In the genomic region with DNA sequence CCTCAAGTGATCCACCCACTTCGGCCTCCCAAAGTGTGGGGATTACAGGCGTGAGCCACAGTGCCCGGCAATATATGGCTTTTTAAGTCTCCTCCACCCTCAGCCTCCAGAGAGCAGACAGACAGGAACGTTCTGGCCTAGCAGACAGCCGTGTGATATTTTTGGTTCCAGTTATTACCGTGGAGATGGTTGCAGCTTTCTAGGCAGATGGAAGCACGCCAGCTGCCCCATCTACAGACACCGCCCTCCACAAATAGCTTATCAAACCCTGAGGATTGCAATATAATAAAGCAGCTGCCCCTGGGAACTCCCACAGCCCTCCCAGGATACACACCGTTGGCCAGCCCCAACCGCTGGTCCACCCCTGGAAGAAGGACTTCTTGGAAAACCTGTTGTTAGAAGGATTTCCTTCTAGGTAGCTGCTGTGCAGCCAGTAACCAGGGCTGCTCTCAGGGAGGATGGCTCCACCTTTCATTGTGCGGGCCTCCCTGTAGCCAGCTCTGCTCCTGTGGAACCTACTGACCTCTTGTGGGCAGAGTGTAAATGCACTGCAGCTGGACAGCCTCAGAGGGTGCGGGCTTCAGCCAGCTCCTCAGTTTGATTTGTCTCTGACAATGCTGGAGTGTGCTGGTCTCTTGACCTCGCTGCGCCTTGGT, we compare ENCODE assay signal across 8 cellular contexts. TPM values are rescaled to one million over a fixed set of nuclear protein-coding genes. Genes with fewer than 3 reads are reported as not detected.
DNase-seq lines count a peak whose midpoint lies in the region; ATAC-seq, FAIRE-seq and TF ChIP-seq lines count a peak whose summit lies in the region.

No MANE protein-coding gene starts in this region.

- in situ Hi-C loops in K562 (cut with MboI), result loop anchor here (10.0 kb wide), 2 partner anchors 253 to 363 kb away; a partner anchor contains a TSS

- H3K9me3 ChIP-seq in K562 (replicated peaks; ENCODE audit: control insufficient read depth, insufficient read depth, low read depth, low read length), result no peaks in the 10 kb centered on the region

- TF ChIP-seq POLR2A in K562 (conservative IDR thresholded peaks at IDR 0.05), result no peak

- no TSS peak for BruUV-seq in K562 (replicated peaks; lab: Mats Ljungman, UMichigan)

- ATAC-seq in HG03432 (IDR thresholded peaks at IDR 0.05; ENCODE audit: unreplicated experiment) (peak; percentile 56), K562 (peak; percentile 99), GM18502 (IDR thresholded peaks at IDR 0.05; ENCODE audit: poor library complexity, unreplicated experiment) (no peak)
- peak; percentile 69 for ATAC-seq in stimulated activated naive CD8-positive, alpha-beta T cell treated with anti-CD3 and anti-CD28 coated beads, Interleukin-15, amount 100 ng/mL, for 72 hours

- no peak overlapping the region for H3K27ac Mint-ChIP-seq in stimulated activated naive CD8-positive, alpha-beta T cell treated with anti-CD3 and anti-CD28 coated beads, Interleukin-15, amount 100 ng/mL, for 72 hours

- H3K27me3 ChIP-seq in GM06990 (replicated peaks; ENCODE audit: control insufficient read depth, insufficient read depth, low read length) (no peaks in the 10 kb centered on the region; the same call in 1 of the 2 replicates), K562 (ENCODE audit: control insufficient read depth in 2 of 2, insufficient read depth in 2 of 2, low read length in 2 of 2) (peaks cover 0 to 5% of the 10 kb centered on the region in 2 experiments; a peak in 1 of 5 replicates)

- no peaks in the 10 kb centered on the region for H3K79me2 ChIP-seq in K562 (ENCODE audit: control insufficient read depth, insufficient read depth, low read length)

- H3K27ac ChIP-seq in K562 (ENCODE audit: extremely low read depth, low read depth, low read length), result no peak overlapping the region

- POLR2A ChIA-PET in AG04449 (lab: Yijun Ruan, JAX) (interaction anchor here (0.8 to 1.0 kb wide), 3 partner anchors 9 to 63 kb away, joined by 3 read pairs; a partner anchor contains a TSS), K562 (lab: Yijun Ruan, JAX) (interaction anchor here (0.5 to 1.1 kb wide), 7 partner anchors 35 to 311 kb away, joined by 4 to 7 read pairs (median 5); a partner anchor contains a TSS)

- H3K36me3 ChIP-seq in GM06990 (ENCODE audit: control insufficient read depth, insufficient read depth, low read length) (no peaks in the 10 kb centered on the region), K562 (ENCODE audit: control insufficient read depth, insufficient read depth, low read length) (no peaks in the 10 kb centered on the region)

- H3K9me3 Mint-ChIP-seq in stimulated activated naive CD8-positive, alpha-beta T cell treated with anti-CD3 and anti-CD28 coated beads, Interleukin-15, amount 100 ng/mL, for 72 hours, result no peaks in the 10 kb centered on the region

- no peak overlapping the region; a peak in 1 of 4 replicates for H3K9ac ChIP-seq in K562 (ENCODE audit: insufficient read depth in 1 of 2, low read depth in 2 of 2, low read length in 2 of 2)

- FAIRE-seq in K562 (lab: Jason Lieb, UNC), result peak; percentile 52

- no peak for TF ChIP-seq EP300 in K562 (IDR thresholded peaks at IDR 0.05; ENCODE audit: low read length)

- H3K4me1 ChIP-seq in K562 (replicated peaks in 1 of 2; ENCODE audit: control insufficient read depth in 2 of 2, insufficient read depth in 2 of 2, low read length in 2 of 2), result no peaks in the 10 kb centered on the region; a peak in 2 of 5 replicates

- intact Hi-C loops in K562 (cut with micrococcal nuclease), result loop anchor here (1.0 to 10.0 kb wide), 7 partner anchors 24 to 433 kb away; a partner anchor contains a TSS

- peak; percentile 81 to 87 for TF ChIP-seq RAD21 in K562 (CRISPR knock-in tag; conservative IDR thresholded peaks at IDR 0.05 in 1 of 2, IDR thresholded peaks at IDR 0.05 in 1 of 2)

- no peak overlapping the region for H3K4me3 Mint-ChIP-seq in stimulated activated naive CD8-positive, alpha-beta T cell treated with anti-CD3 and anti-CD28 coated beads, Interleukin-15, amount 100 ng/mL, for 72 hours

- H2AFZ ChIP-seq in K562 (ENCODE audit: low read depth, low read length), result 0 out of 2 replicates have a peak overlapping the region, but pooled peaks have one; percentile 63

- CTCF ChIA-PET in AG04449 (lab: Yijun Ruan, JAX) (interaction anchor here (0.6 to 22.7 kb wide), 17 partner anchors 9 to 366 kb away, joined by 3 to 627 read pairs (median 4); a partner anchor contains a TSS), K562 (lab: Yijun Ruan, JAX; ENCODE audit: low intra/inter-chr PET ratio) (interaction anchor here (0.6 to 1.5 kb wide), 4 partner anchors 23 to 246 kb away, joined by 3 to 8 read pairs (median 4); no protein-coding TSS in a partner anchor)

- no peaks in the 10 kb centered on the region for H4K20me1 ChIP-seq in K562 (replicated peaks; ENCODE audit: control insufficient read depth, insufficient read depth, low read length)

- DNase-seq in AG04449 (ENCODE audit: low read depth, low spot score) (no peak), GM06990 (ENCODE audit: extremely low read depth, insufficient read length) (peak; percentile 10), NCI-H748 (lab: John Stamatoyannopoulos, UW; ENCODE audit: unreplicated experiment) (peak; percentile 85), K562 (ENCODE audit: extremely low read depth in 1 of 4, low spot score in 3 of 4) (peak; percentile 50 to 80 (median 66)), islet precursor cell (peak; percentile 89)
- DNase-seq in stimulated activated naive CD8-positive, alpha-beta T cell treated with anti-CD3 and anti-CD28 coated beads, Interleukin-15, amount 100 ng/mL, for 72 hours, result peak in 1 of 2 donors; percentile 10

- 17% methylated on average over 14 of the region's 14 CpGs for WGBS in K562 (ENCODE audit: insufficient coverage, low coverage, missing lambda C conversion rate)

- TF ChIP-seq CTCF in AG04449 (IDR thresholded peaks at IDR 0.05; ENCODE audit: insufficient read depth, low read length, missing control alignments), result peak; percentile 81
- peak; percentile 48 for TF ChIP-seq CTCF in GM06990 (IDR thresholded peaks at IDR 0.05; ENCODE audit: insufficient read depth, low read length, poor library complexity, severe bottlenecking)
- peak; percentile 80 to 89 (median 87) for TF ChIP-seq CTCF in K562 (IDR thresholded peaks at IDR 0.05 in 2 of 3, conservative IDR thresholded peaks at IDR 0.05 in 1 of 3; ENCODE audit: insufficient read depth in 2 of 3, low read depth in 1 of 3, low read length in 3 of 3)

- H3K4me2 ChIP-seq in K562 (ENCODE audit: insufficient read depth, low read length), result peak overlapping the region; percentile 7; the same call in 1 of the 2 replicates

- H3K4me3 ChIP-seq in AG04449 (ENCODE audit: low read depth, low read length) (no peak overlapping the region), GM06990 (replicated peaks; ENCODE audit: low read depth, low read length) (no peak overlapping the region), K562 (no peak overlapping the region)

- no peaks in the 10 kb centered on the region for H3K9me1 ChIP-seq in K562 (ENCODE audit: control insufficient read depth, insufficient read depth, low read length)

- H3K4me1 Mint-ChIP-seq in stimulated activated naive CD8-positive, alpha-beta T cell treated with anti-CD3 and anti-CD28 coated beads, Interleukin-15, amount 100 ng/mL, for 72 hours, result peaks cover 6% of the 10 kb centered on the region

- no peaks in the 10 kb centered on the region for H3K27me3 Mint-ChIP-seq in stimulated activated naive CD8-positive, alpha-beta T cell treated with anti-CD3 and anti-CD28 coated beads, Interleukin-15, amount 100 ng/mL, for 72 hours

TF ChIP-seq in K562, 482 proteins besides CTCF, POLR2A, EP300 and RAD21 (continues in another document):
- TF ChIP-seq, protein P1, sequence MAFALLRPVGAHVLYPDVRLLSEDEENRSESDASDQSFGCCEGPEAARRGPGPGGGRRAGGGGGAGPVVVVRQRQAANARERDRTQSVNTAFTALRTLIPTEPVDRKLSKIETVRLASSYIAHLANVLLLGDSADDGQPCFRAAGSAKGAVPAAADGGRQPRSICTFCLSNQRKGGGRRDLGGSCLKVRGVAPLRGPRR (CRISPR knock-in tag; IDR thresholded peaks at IDR 0.05), result no peak
- TF ChIP-seq RUNX1 (IDR thresholded peaks at IDR 0.05; ENCODE audit: low read depth), result no peak

RNA-seq across cellular contexts. Expression of a gene that starts 44.0 kb away (rescaled TPM):
- total RNA-seq in K562 (2011; cell fraction: chromatin; rRNA removed; ENCODE audit: low replicate concordance), result 103 and 142 TPM in 2 replicates
- 130 and 151 TPM in 2 replicates for total RNA-seq in K562 (2011; cell fraction: nucleolus; rRNA removed)
- total RNA-seq in K562 (2011; cell fraction: nucleoplasm; rRNA removed), result 173 and 218 TPM in 2 replicates
- total RNA-seq in K562 (2014; rRNA removed) (460 and 470 TPM in 2 replicates), K562 (2014; rRNA removed; fragmentation: Illumina TruSeq; extraction: Trizol) (493 and 498 TPM in 2 replicates), K562 (2015; rRNA removed; fragmentation: Illumina TruSeq; extraction: Trizol) (478 and 489 TPM in 2 replicates), K562 (2021) (762 and 796 TPM in 2 replicates)
- polyA plus RNA-seq in K562 (2011; rRNA removed) (499 and 591 TPM in 2 replicates), K562 (2014; fragmentation: Illumina TruSeq; extraction: Trizol) (649 and 665 TPM in 2 replicates), K562 (2014; fragmentation: Nextera tagmentation; extraction: Ambion mirVana) (1,000 to 10,000 TPM; 3,491 to 5,247 TPM), K562 (2014; rRNA removed) (596 and 629 TPM in 2 replicates)
- polyA plus RNA-seq in K562 (2011; cell fraction: cytosol; rRNA removed), result 1,022 and 1,125 TPM in 2 replicates
- polyA plus RNA-seq in K562 (2011; cell fraction: nucleus; rRNA removed), result 386 and 505 TPM in 2 replicates
- polyA plus RNA-seq in K562 (2012), result 1,005 and 1,059 TPM in 2 replicates
- 714 and 717 TPM in 2 replicates for polyA minus RNA-seq in K562 (2011; rRNA and poly(A)+ RNA removed)
- polyA minus RNA-seq in K562 (2011; cell fraction: cytosol; rRNA and poly(A)+ RNA removed), result 498 and 579 TPM in 2 replicates
- polyA minus RNA-seq in K562 (2011; cell fraction: nucleus; rRNA and poly(A)+ RNA removed), result 44.0 and 102 TPM in 2 replicates

RNA-seq across cellular contexts. Expression of a gene that starts 52.9 kb away (rescaled TPM):
- total RNA-seq in K562 (2011; cell fraction: chromatin; rRNA removed; ENCODE audit: low replicate concordance), result 19.0 and 20.6 TPM in 2 replicates
- total RNA-seq in K562 (2011; cell fraction: nucleolus; rRNA removed), result 15.7 and 16.5 TPM in 2 replicates
- total RNA-seq in K562 (2011; cell fraction: nucleoplasm; rRNA removed), result 16.4 and 17.2 TPM in 2 replicates
- total RNA-seq in K562 (2014; rRNA removed) (70.0 and 71.9 TPM in 2 replicates), K562 (2014; rRNA removed; fragmentation: Illumina TruSeq; extraction: Trizol) (71.8 and 74.7 TPM in 2 replicates), K562 (2015; rRNA removed; fragmentation: Illumina TruSeq; extraction: Trizol) (73.7 and 74.6 TPM in 2 replicates), K562 (2021) (40.3 and 40.7 TPM in 2 replicates)
- polyA plus RNA-seq in K562 (2011; rRNA removed) (20.8 and 28.0 TPM in 2 replicates), K562 (2014; fragmentation: Illumina TruSeq; extraction: Trizol) (48.5 and 54.5 TPM in 2 replicates), K562 (2014; fragmentation: Nextera tagmentation; extraction: Ambion mirVana) (10 to 100 TPM; 15.0 to 22.5 TPM), K562 (2014; rRNA removed) (37.7 and 45.5 TPM in 2 replicates)
- polyA plus RNA-seq in K562 (2011; cell fraction: cytosol; rRNA removed), result 14.3 and 21.8 TPM in 2 replicates
- polyA plus RNA-seq in K562 (2011; cell fraction: nucleus; rRNA removed), result 11.0 and 12.4 TPM in 2 replicates
- polyA plus RNA-seq in K562 (2012), result 28.8 and 42.9 TPM in 2 replicates
- polyA minus RNA-seq in K562 (2011; rRNA and poly(A)+ RNA removed), result 68.3 and 71.4 TPM in 2 replicates
- polyA minus RNA-seq in K562 (2011; cell fraction: cytosol; rRNA and poly(A)+ RNA removed), result 22.2 and 25.8 TPM in 2 replicates
- 7.7 and 12.0 TPM in 2 replicates for polyA minus RNA-seq in K562 (2011; cell fraction: nucleus; rRNA and poly(A)+ RNA removed)
